ENCODE assay signal across 8 cellular contexts in genomic region chr17:81832608-81833159, GRCh38. TPM values are rescaled to one million over a fixed set of nuclear protein-coding genes. Genes with fewer than 3 reads are reported as not detected.
DNase-seq lines count a peak whose midpoint lies in the region; ATAC-seq and TF ChIP-seq lines count a peak whose summit lies in the region.

No MANE protein-coding gene starts in this region.

- ATAC-seq in HG03139 (IDR thresholded peaks at IDR 0.05; ENCODE audit: unreplicated experiment): peak; percentile 9

- DNase-seq in activated CD4-positive, alpha-beta T cell treated with anti-CD3 and anti-CD28 coated beads for 24 hours (ENCODE audit: low read depth in 2 of 2): peak; percentile 29 to 37
- DNase-seq in activated CD4-positive, alpha-beta T cell treated with anti-CD3 and anti-CD28 coated beads for 1 hour: no peak
- peak; percentile 83 for DNase-seq in ecto neural progenitor cell (ENCODE audit: low spot score)
- DNase-seq in mucosa of gallbladder (ENCODE audit: low spot score): peak; percentile 26
- DNase-seq in EL: no peak

- no peak for TF ChIP-seq CTCF in VCaP (conservative IDR thresholded peaks at IDR 0.05)

- H3K27ac ChIP-seq in VCaP: peak overlapping the region; percentile 98

- H3K27ac Mint-ChIP-seq in stimulated activated naive CD8-positive, alpha-beta T cell treated with anti-CD3 and anti-CD28 coated beads, Interleukin-15, Interleukin-2, amounts not matched to agents 100 ng/mL and 50 ng/mL, for 24 hours: peak overlapping the region; percentile 93

- no peaks in the 10 kb centered on the region for H3K27me3 Mint-ChIP-seq in stimulated activated naive CD8-positive, alpha-beta T cell treated with anti-CD3 and anti-CD28 coated beads, Interleukin-15, Interleukin-2, amounts not matched to agents 100 ng/mL and 50 ng/mL, for 24 hours

- H3K9me3 Mint-ChIP-seq in stimulated activated naive CD8-positive, alpha-beta T cell treated with anti-CD3 and anti-CD28 coated beads, Interleukin-15, Interleukin-2, amounts not matched to agents 100 ng/mL and 50 ng/mL, for 24 hours: no peaks in the 10 kb centered on the region

- H3K4me3 Mint-ChIP-seq in stimulated activated naive CD8-positive, alpha-beta T cell treated with anti-CD3 and anti-CD28 coated beads, Interleukin-15, Interleukin-2, amounts not matched to agents 100 ng/mL and 50 ng/mL, for 24 hours: peak overlapping the region; percentile 91

- peaks cover 27% of the 10 kb centered on the region for H3K4me1 Mint-ChIP-seq in stimulated activated naive CD8-positive, alpha-beta T cell treated with anti-CD3 and anti-CD28 coated beads, Interleukin-15, Interleukin-2, amounts not matched to agents 100 ng/mL and 50 ng/mL, for 24 hours (ENCODE audit: low read depth)

- no peaks in the 10 kb centered on the region for H3K36me3 Mint-ChIP-seq in stimulated activated naive CD8-positive, alpha-beta T cell treated with anti-CD3 and anti-CD28 coated beads, Interleukin-15, Interleukin-2, amounts not matched to agents 100 ng/mL and 50 ng/mL, for 24 hours (ENCODE audit: low read depth)

RNA-seq across cellular contexts. Expression of gene MCRIP1, which starts 0.4 kb away (rescaled TPM):
- total RNA-seq in mucosa of gallbladder: 85.3 TPM

RNA-seq across cellular contexts. Expression of gene PPP1R27, which starts 2.2 kb away (rescaled TPM):
- not detected for total RNA-seq in mucosa of gallbladder

RNA-seq across cellular contexts. Expression of gene P4HB, which starts 27.7 kb away (rescaled TPM):
- total RNA-seq in mucosa of gallbladder: 611 TPM

RNA-seq across cellular contexts. Expression of gene GCGR, which starts 28.7 kb away (rescaled TPM):
- total RNA-seq in mucosa of gallbladder: 0.20 TPM

RNA-seq across cellular contexts. Expression of gene ARHGDIA, which starts 38.5 kb away (rescaled TPM):
- total RNA-seq in mucosa of gallbladder: 340 TPM

Comparison
In these comparisons a context has a peak if more than half of its experiments do, and no peak if none do; other contexts are left out.
1. DNase-seq: peak in activated CD4-positive, alpha-beta T cell treated with anti-CD3 and anti-CD28 coated beads for 24 hours (2 of 2), ecto neural progenitor cell (single experiment) and mucosa of gallbladder (single experiment); none in activated CD4-positive, alpha-beta T cell treated with anti-CD3 and anti-CD28 coated beads for 1 hour (single experiment) and EL (single experiment).